1 cellular context compared by ENCODE assay signal in the genomic region with DNA sequence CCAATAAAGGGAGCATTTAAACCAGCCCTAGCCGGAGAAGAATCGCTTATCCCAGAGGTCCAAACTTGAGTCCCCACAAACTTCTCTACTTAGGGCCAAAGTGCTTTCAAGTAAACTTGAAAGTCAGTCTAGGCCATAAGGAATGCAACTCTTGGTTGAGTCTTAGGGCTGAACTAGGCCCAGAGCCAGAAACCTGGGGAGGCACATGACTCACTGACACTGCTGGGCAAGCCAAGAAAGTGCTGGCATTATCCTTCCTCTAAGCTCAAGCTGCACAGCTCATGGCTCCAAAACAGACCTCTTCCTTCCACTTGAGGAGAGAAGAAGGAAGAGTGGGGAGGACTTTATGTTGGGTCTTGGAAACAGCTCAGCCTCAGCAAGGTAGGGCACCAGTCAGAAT.
TF ChIP-seq lines count a peak whose summit lies in the region.

No MANE protein-coding gene starts in this region.

TF ChIP-seq in SK-N-SH, 30 proteins besides CTCF, POLR2A, EP300 and RAD21 (continued from another document):
- TF ChIP-seq NRF1 (IDR thresholded peaks at IDR 0.05; ENCODE audit: low read depth, low read length) = no peak
- TF ChIP-seq GATA2 (CRISPR knock-in tag; IDR thresholded peaks at IDR 0.05) = no peak
- no peak for TF ChIP-seq RFX5 (IDR thresholded peaks at IDR 0.05; ENCODE audit: low read length)
